In the genomic region with DNA sequence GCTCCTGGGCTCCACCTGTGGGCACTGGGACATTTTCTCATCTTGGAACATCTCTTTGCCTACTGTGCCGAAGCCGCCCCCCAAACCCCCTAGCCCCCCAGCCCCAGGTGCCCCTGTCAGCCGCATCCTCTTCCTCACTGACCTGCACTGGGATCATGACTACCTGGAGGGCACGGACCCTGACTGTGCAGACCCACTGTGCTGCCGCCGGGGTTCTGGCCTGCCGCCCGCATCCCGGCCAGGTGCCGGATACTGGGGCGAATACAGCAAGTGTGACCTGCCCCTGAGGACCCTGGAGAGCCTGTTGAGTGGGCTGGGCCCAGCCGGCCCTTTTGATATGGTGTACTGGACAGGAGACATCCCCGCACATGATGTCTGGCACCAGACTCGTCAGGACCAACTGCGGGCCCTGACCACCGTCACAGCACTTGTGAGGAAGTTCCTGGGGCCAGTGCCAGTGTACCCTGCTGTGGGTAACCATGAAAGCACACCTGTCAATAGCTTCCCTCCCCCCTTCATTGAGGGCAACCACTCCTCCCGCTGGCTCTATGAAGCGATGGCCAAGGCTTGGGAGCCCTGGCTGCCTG, we compare ENCODE assay signal across 10 cellular contexts. TPM values are rescaled to one million over a fixed set of nuclear protein-coding genes. Genes with fewer than 3 reads are reported as not detected.
DNase-seq lines count a peak whose midpoint lies in the region; ATAC-seq and TF ChIP-seq lines count a peak whose summit lies in the region.
"Had no signal": no experiment of that assay in that cellular context is flagged by ENCODE, and none has a peak within 500 bp of the region (broad histone marks: within the 10 kb centered on the region; RNA-seq: fewer than 3 reads in every experiment).

No MANE protein-coding gene starts in this region.

- CTCF ChIA-PET in activated CD8-positive, alpha-beta T cell treated with anti-CD3 and anti-CD28 coated beads for 36 hours (lab: Charles Lee) = interaction anchor here (4.1 to 5.2 kb wide), 2 partner anchors 9 to 13 kb away, joined by 45 to 65 read pairs; no protein-coding TSS in a partner anchor

- H3K27me3 Mint-ChIP-seq in activated CD8-positive, alpha-beta T cell treated with anti-CD3 and anti-CD28 coated beads for 36 hours = no peaks in the 10 kb centered on the region
- H3K27me3 Mint-ChIP-seq in stimulated activated naive B cell treated with anti-CD40 and anti-IgM and Interleukin-4, amounts not matched to agents 10 μg/mL and 1 μg/mL and 100 μg/mL, for 72 hours = no peaks in the 10 kb centered on the region

- peak overlapping the region; percentile 79 for H3K4me3 Mint-ChIP-seq in activated CD8-positive, alpha-beta T cell treated with anti-CD3 and anti-CD28 coated beads for 36 hours
- peak overlapping the region; percentile 91 to 93 for H3K4me3 Mint-ChIP-seq in stimulated activated naive B cell treated with anti-CD40 and anti-IgM and Interleukin-4, amounts not matched to agents 10 μg/mL and 1 μg/mL and 100 μg/mL, for 72 hours

- no peak overlapping the region for H3K4me3 ChIP-seq in hepatocyte

- no peak overlapping the region for H3K27ac ChIP-seq in hepatocyte

- peak; percentile 59 for DNase-seq in activated CD8-positive, alpha-beta memory T cell treated with anti-CD3 and anti-CD28 coated beads for 24 hours
- DNase-seq in activated CD8-positive, alpha-beta memory T cell treated with anti-CD3 and anti-CD28 coated beads, Interleukin-2, amount 50 U/mL, for 4 hours = no peak
- no peak for DNase-seq in activated CD8-positive, alpha-beta T cell treated with anti-CD3 and anti-CD28 coated beads for 36 hours
- no peak for DNase-seq in hepatocyte (ENCODE audit: low spot score)
- DNase-seq in stimulated activated naive B cell treated with anti-CD40 and anti-IgM and Interleukin-4, amounts not matched to agents 10 μg/mL and 1 μg/mL and 100 μg/mL, for 72 hours = no peak
- DNase-seq in HK-2 (ENCODE audit: unreplicated experiment) = no peak
- DNase-seq in HuH-7 (ENCODE audit: low spot score) = no peak
- DNase-seq in NOMO-1 treated with DMSO at 0.1 percent for 48 hours (lab: John Stamatoyannopoulos, UW; ENCODE audit: unreplicated experiment) = no peak
- DNase-seq: erythroblast, MV-4-11 had no signal

- no peaks in the 10 kb centered on the region for H3K27me3 ChIP-seq in hepatocyte

- H3K79me2 ChIP-seq in hepatocyte = peaks cover 13% of the 10 kb centered on the region

- no peak for ATAC-seq in activated CD8-positive, alpha-beta T cell treated with anti-CD3 and anti-CD28 coated beads for 36 hours
- ATAC-seq in stimulated activated naive B cell treated with anti-CD40 and anti-IgM and Interleukin-4, amounts not matched to agents 10 μg/mL and 1 μg/mL and 100 μg/mL, for 72 hours (replicated peaks) = no peak

- no peaks in the 10 kb centered on the region for H3K9me3 Mint-ChIP-seq in activated CD8-positive, alpha-beta T cell treated with anti-CD3 and anti-CD28 coated beads for 36 hours
- no peaks in the 10 kb centered on the region for H3K9me3 Mint-ChIP-seq in stimulated activated naive B cell treated with anti-CD40 and anti-IgM and Interleukin-4, amounts not matched to agents 10 μg/mL and 1 μg/mL and 100 μg/mL, for 72 hours

- H3K4me1 ChIP-seq in hepatocyte (ENCODE audit: insufficient read depth) = peaks cover 11% of the 10 kb centered on the region

- no peaks in the 10 kb centered on the region for H3K9me3 ChIP-seq in hepatocyte (ENCODE audit: low read depth)

- 97% methylated on average over 16 of the region's 18 CpGs for WGBS in hepatocyte (ENCODE audit: low lambda C conversion rate, missing lambda C conversion rate)

- H3K36me3 Mint-ChIP-seq in activated CD8-positive, alpha-beta T cell treated with anti-CD3 and anti-CD28 coated beads for 36 hours (ENCODE audit: low read depth) = peaks cover 9% of the 10 kb centered on the region
- H3K36me3 Mint-ChIP-seq in stimulated activated naive B cell treated with anti-CD40 and anti-IgM and Interleukin-4, amounts not matched to agents 10 μg/mL and 1 μg/mL and 100 μg/mL, for 72 hours = peaks cover 17 to 18% of the 10 kb centered on the region in 2 donors

- H3K4me2 ChIP-seq in hepatocyte = peak overlapping the region; percentile 82

- peaks cover 40% of the 10 kb centered on the region for H3K4me1 Mint-ChIP-seq in activated CD8-positive, alpha-beta T cell treated with anti-CD3 and anti-CD28 coated beads for 36 hours (ENCODE audit: low read depth)
- H3K4me1 Mint-ChIP-seq in stimulated activated naive B cell treated with anti-CD40 and anti-IgM and Interleukin-4, amounts not matched to agents 10 μg/mL and 1 μg/mL and 100 μg/mL, for 72 hours = peaks cover 27 to 47% of the 10 kb centered on the region in 2 donors

- no peak for TF ChIP-seq CTCF in activated CD8-positive, alpha-beta T cell treated with anti-CD3 and anti-CD28 coated beads for 36 hours (IDR thresholded peaks at IDR 0.05)
- TF ChIP-seq CTCF in hepatocyte (IDR thresholded peaks at IDR 0.05; ENCODE audit: poor library complexity) = no peak

- no peaks in the 10 kb centered on the region for H3K36me3 ChIP-seq in hepatocyte (replicated peaks; ENCODE audit: insufficient read depth, low read depth)

- no peaks in the 10 kb centered on the region for H4K20me1 ChIP-seq in hepatocyte (ENCODE audit: insufficient read depth, poor library complexity, severe bottlenecking)

- H3K9me2 ChIP-seq in hepatocyte (replicated peaks; ENCODE audit: insufficient read depth) = no peaks in the 10 kb centered on the region

- intact Hi-C loops in activated CD8-positive, alpha-beta T cell treated with anti-CD3 and anti-CD28 coated beads for 36 hours (cut with micrococcal nuclease) = loop anchor here (10.0 kb wide), 1 partner anchor 213 kb away; the partner anchor contains the start of genes ILK and RRP8

- H3K27ac Mint-ChIP-seq in activated CD8-positive, alpha-beta T cell treated with anti-CD3 and anti-CD28 coated beads for 36 hours = peak overlapping the region; percentile 64
- H3K27ac Mint-ChIP-seq in stimulated activated naive B cell treated with anti-CD40 and anti-IgM and Interleukin-4, amounts not matched to agents 10 μg/mL and 1 μg/mL and 100 μg/mL, for 72 hours = peak overlapping the region; percentile 56

- POLR2A ChIA-PET in activated CD8-positive, alpha-beta T cell treated with anti-CD3 and anti-CD28 coated beads for 36 hours (lab: Charles Lee) = interaction anchor here (1.2 to 3.5 kb wide), 6 partner anchors 10 to 203 kb away, joined by 3 to 42 read pairs (median 8); partner anchors contain the start of gene APBB1

- no peak overlapping the region for H2AFZ ChIP-seq in hepatocyte

RNA-seq across cellular contexts. Expression of gene SMPD1, which starts 1.4 kb away (rescaled TPM):
- 10 to 100 TPM; 10.6 to 11.2 TPM for total RNA-seq in activated CD8-positive, alpha-beta T cell treated with anti-CD3 and anti-CD28 coated beads for 36 hours
- 65.2 and 70.0 TPM in 2 replicates for total RNA-seq in hepatocyte
- polyA plus RNA-seq in hepatocyte = 61.7 and 63.0 TPM in 2 replicates

RNA-seq across cellular contexts. Expression of gene APBB1, which starts 27.3 kb away (rescaled TPM):
- 10 to 100 TPM; 28.1 to 31.1 TPM for total RNA-seq in activated CD8-positive, alpha-beta T cell treated with anti-CD3 and anti-CD28 coated beads for 36 hours
- 33.0 and 38.3 TPM in 2 replicates for total RNA-seq in hepatocyte
- polyA plus RNA-seq in hepatocyte = 41.5 and 48.7 TPM in 2 replicates

RNA-seq across cellular contexts. Expression of gene HPX, which starts 49.1 kb away (rescaled TPM):
- not detected for total RNA-seq in activated CD8-positive, alpha-beta T cell treated with anti-CD3 and anti-CD28 coated beads for 36 hours
- total RNA-seq in hepatocyte = 361 and 367 TPM in 2 replicates
- 229 and 358 TPM in 2 replicates for polyA plus RNA-seq in hepatocyte

Comparison
In these comparisons a context has a peak if more than half of its experiments do, and no peak if none do; other contexts are left out.
1. RNA of gene HPX, which starts 49.1 kb away (total RNA-seq): 361 to 367 TPM in hepatocyte; not detected in activated CD8-positive, alpha-beta T cell treated with anti-CD3 and anti-CD28 coated beads for 36 hours; every median in the first group is over 100 times any median in the second.